In the genomic region with DNA sequence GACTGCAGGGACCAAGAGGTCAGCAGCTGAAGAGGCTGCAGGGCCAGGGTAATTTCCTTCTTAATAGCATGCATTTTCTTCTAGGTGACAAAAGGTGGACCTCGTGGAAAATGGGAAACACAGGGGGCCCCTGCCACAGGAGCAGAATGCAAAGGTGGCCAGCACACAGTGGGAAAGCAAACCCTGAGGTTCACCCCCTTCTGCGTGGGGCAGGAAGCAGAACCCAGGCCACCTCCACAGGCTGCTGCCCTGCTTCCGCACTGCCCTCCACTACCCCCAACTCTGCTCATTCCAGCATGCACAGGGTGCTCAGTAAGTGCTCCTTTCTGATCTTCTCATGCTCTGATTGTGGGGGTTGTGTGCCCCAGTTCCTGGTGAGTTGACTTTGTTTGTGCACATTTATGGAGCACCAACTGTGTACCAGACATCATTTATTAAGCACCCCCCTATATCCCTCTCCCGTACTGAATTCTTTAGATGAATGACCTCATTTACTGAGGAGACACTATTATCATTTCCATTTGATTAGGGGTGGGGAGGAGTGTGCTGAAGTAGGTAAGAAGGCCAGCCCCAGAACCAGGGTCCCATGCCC, we compare ENCODE assay signal across 22 cellular contexts. TPM values are rescaled to one million over a fixed set of nuclear protein-coding genes. Genes with fewer than 3 reads are reported as not detected.
"Had no signal": no experiment of that assay in that cellular context is flagged by ENCODE, and none has a peak within 500 bp of the region (broad histone marks: within the 10 kb centered on the region; RNA-seq: fewer than 3 reads in every experiment).

No MANE protein-coding gene starts in this region.

- H3K4me1 ChIP-seq: pancreas had no signal

- H3K79me2 ChIP-seq: hepatocyte had no signal

- H3K27me3 ChIP-seq: vagina had no signal

- H3K9me3 ChIP-seq: gastrocnemius medialis, heart left ventricle, mucosa of descending colon, neutrophil, pancreas, right atrium auricular region, sigmoid colon, thoracic aorta, tibial nerve, vagina had no signal

- H3K4me2 ChIP-seq: hepatocyte had no signal

- H2AFZ ChIP-seq: hepatocyte had no signal

- H3K4me3 ChIP-seq: coronary artery, gastrocnemius medialis, heart left ventricle, hepatocyte, mucosa of descending colon, pancreas, right atrium auricular region, sigmoid colon, thoracic aorta, tibial nerve, vagina had no signal

- H3K27ac ChIP-seq: epithelial cell of prostate, neutrophil, pancreas, thoracic aorta, tibial nerve, vagina had no signal

- H3K36me3 ChIP-seq: gastrocnemius medialis, heart left ventricle, neutrophil, pancreas, right atrium auricular region, sigmoid colon, thoracic aorta, tibial nerve, vagina had no signal

- DNase-seq: effector memory CD8-positive, alpha-beta T cell; gastrocnemius medialis; kidney; mesenchymal stem cell; mucosa of descending colon; naive B cell; pancreas; sigmoid colon; stimulated activated CD4-positive, alpha-beta T cell treated with anti-CD3 and anti-CD28 coated beads, Interleukin-4, amount 100 ng/mL, for 4 hours had no signal

- ATAC-seq: effector memory CD8-positive, alpha-beta T cell; esophagus mucosa; gastrocnemius medialis; heart left ventricle; left lobe of liver; mucosa of descending colon; natural killer cell treated with Interleukin-12 subunit alpha and Interleukin-12 subunit beta and Interleukin-15 and Interleukin-18, amount 100 ng/mL, for 72 hours had no signal

- FAIRE-seq: endometrium, kidney, pancreas had no signal

RNA-seq across cellular contexts. Expression of gene FGD5, which starts 12.7 kb away (rescaled TPM):
- total RNA-seq: natural killer cell treated with Interleukin-12 subunit alpha and Interleukin-12 subunit beta and Interleukin-15 and Interleukin-18, amount 100 ng/mL, for 72 hours had no signal
